ENCODE assay signal across 1 cellular context in the genomic region with DNA sequence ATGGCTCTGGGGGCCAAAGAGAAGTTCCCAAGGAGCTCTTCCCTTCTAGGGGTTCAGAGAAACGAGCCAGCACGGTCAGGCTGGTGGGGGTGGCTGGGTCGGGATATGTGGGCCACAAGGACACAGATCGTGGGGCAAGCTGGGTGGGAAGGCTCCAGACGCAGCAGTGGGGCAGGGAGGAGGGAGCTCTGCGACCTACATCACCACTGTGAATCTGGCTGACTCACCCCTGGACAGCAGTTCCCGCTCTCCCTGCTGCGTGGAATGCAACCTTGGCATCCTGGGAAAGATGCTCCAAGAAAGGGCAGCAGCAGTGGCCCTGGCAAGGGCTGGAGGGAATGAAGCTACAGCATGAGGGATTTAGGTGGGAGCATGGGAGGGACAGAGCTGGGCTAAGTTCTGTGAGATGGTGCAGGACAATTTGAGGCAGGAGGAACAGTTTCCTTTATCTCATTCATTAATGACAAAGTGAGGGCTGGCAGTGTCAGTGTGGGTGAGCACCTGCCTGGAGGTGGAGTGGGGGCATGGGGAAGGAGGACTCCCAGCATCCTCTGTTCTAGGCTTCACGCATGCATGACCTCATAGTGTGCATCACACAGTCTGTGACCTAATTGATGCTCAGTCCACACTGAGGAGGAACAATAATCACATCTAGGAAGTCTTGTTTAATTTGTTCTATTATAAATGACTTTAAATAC.
TF ChIP-seq lines count a peak whose summit lies in the region.

No MANE protein-coding gene starts in this region.

TF ChIP-seq in HepG2, 621 proteins besides CTCF, POLR2A, EP300 and RAD21:
- no peak for TF ChIP-seq ZBTB4 (CRISPR knock-in tag; IDR thresholded peaks at IDR 0.05; ENCODE audit: borderline replicate concordance)
- peak; percentile 26; the same call in 1 of the 2 replicates for TF ChIP-seq ATF7 (IDR thresholded peaks at IDR 0.05)
- no peak for TF ChIP-seq ATF7 (CRISPR knock-in tag; IDR thresholded peaks at IDR 0.05)
